In genomic region chr17:2395258-2396170, GRCh38 we compare ENCODE assay signal across 1 cellular context.
TF ChIP-seq lines count a peak whose summit lies in the region.

No MANE protein-coding gene starts in this region.

TF ChIP-seq in HEK293, 187 proteins besides CTCF, POLR2A, EP300 and RAD21 (continued from another document and continues in another):
- TF ChIP-seq PRDM10 (tag by site-specific recombination; IDR thresholded peaks at IDR 0.05) (no peak), ZNF529 (tag by site-specific recombination; IDR thresholded peaks at IDR 0.05; ENCODE audit: insufficient replicate concordance) (no peak), BCL11B (tag by site-specific recombination; IDR thresholded peaks at IDR 0.05; ENCODE audit: low read depth) (no peak), ZNF148 (tag by site-specific recombination; IDR thresholded peaks at IDR 0.05; ENCODE audit: borderline replicate concordance) (no peak), SCRT2 (tag by site-specific recombination; IDR thresholded peaks at IDR 0.05) (no peak), HOXD13 (CRISPR knock-in tag; IDR thresholded peaks at IDR 0.05; ENCODE audit: borderline replicate concordance) (no peak), ZNF18 (tag by site-specific recombination; IDR thresholded peaks at IDR 0.05) (peak; percentile 90), SALL2 (tag by site-specific recombination; IDR thresholded peaks at IDR 0.05; ENCODE audit: borderline replicate concordance) (no peak), ZNF214 (tag by site-specific recombination; IDR thresholded peaks at IDR 0.05; ENCODE audit: borderline replicate concordance) (no peak), ZFHX2 (tag by site-specific recombination; conservative IDR thresholded peaks at IDR 0.05) (peak; percentile 31; the same call in 1 of the 2 replicates), ZNF16 (tag by site-specific recombination; IDR thresholded peaks at IDR 0.05; ENCODE audit: low read depth) (no peak), ZNF223 (tag by site-specific recombination; IDR thresholded peaks at IDR 0.05) (no peak), GLIS1 (tag by site-specific recombination; IDR thresholded peaks at IDR 0.05) (no peak), ZNF221 (tag by site-specific recombination; IDR thresholded peaks at IDR 0.05; ENCODE audit: borderline replicate concordance) (no peak), WT1 (tag by site-specific recombination; IDR thresholded peaks at IDR 0.05) (no peak), YY1 (tag by site-specific recombination; IDR thresholded peaks at IDR 0.05) (no peak), OSR2 (tag by site-specific recombination; IDR thresholded peaks at IDR 0.05) (peak; percentile 89), ZNF785 (tag by site-specific recombination; IDR thresholded peaks at IDR 0.05) (no peak), ZNF280C (tag by site-specific recombination; IDR thresholded peaks at IDR 0.05) (no peak), TSHZ1 (tag by site-specific recombination; IDR thresholded peaks at IDR 0.05; ENCODE audit: borderline replicate concordance) (no peak), ZNF843 (tag by site-specific recombination; IDR thresholded peaks at IDR 0.05) (no peak), SETDB1 (IDR thresholded peaks at IDR 0.05; ENCODE audit: insufficient read length, low read length) (no peak), ZNF473 (tag by site-specific recombination; IDR thresholded peaks at IDR 0.05) (no peak), SP2 (tag by site-specific recombination; IDR thresholded peaks at IDR 0.05) (no peak), ZIC2 (tag by site-specific recombination; IDR thresholded peaks at IDR 0.05) (peak; percentile 71), ZNF19 (tag by site-specific recombination; IDR thresholded peaks at IDR 0.05; ENCODE audit: low read depth) (no peak), ZNF302 (tag by site-specific recombination; IDR thresholded peaks at IDR 0.05; ENCODE audit: low read depth) (no peak), FEZF1 (tag by site-specific recombination; IDR thresholded peaks at IDR 0.05) (no peak), ZNF571 (tag by site-specific recombination; IDR thresholded peaks at IDR 0.05) (no peak), ZNF513 (tag by site-specific recombination; IDR thresholded peaks at IDR 0.05) (no peak), ZFP37 (tag by site-specific recombination; IDR thresholded peaks at IDR 0.05) (no peak), ZNF791 (tag by site-specific recombination; IDR thresholded peaks at IDR 0.05) (no peak), ZNF37A (tag by site-specific recombination; IDR thresholded peaks at IDR 0.05) (no peak), ZNF544 (tag by site-specific recombination; IDR thresholded peaks at IDR 0.05) (no peak), ZNF701 (tag by site-specific recombination; IDR thresholded peaks at IDR 0.05) (no peak), ZNF548 (tag by site-specific recombination; IDR thresholded peaks at IDR 0.05) (no peak), ZBTB44 (tag by site-specific recombination; IDR thresholded peaks at IDR 0.05) (no peak), BCL6B (tag by site-specific recombination; IDR thresholded peaks at IDR 0.05) (no peak), ZNF596 (tag by site-specific recombination; IDR thresholded peaks at IDR 0.05) (no peak), ZNF558 (tag by site-specific recombination; IDR thresholded peaks at IDR 0.05) (no peak), REPIN1 (tag by site-specific recombination; IDR thresholded peaks at IDR 0.05; ENCODE audit: low read depth) (no peak), ZNF549 (tag by site-specific recombination; IDR thresholded peaks at IDR 0.05) (no peak), KLF16 (tag by site-specific recombination; IDR thresholded peaks at IDR 0.05) (no peak), INSM2 (tag by site-specific recombination; IDR thresholded peaks at IDR 0.05) (no peak)
